8 cellular contexts compared by ENCODE assay signal in the genomic region with DNA sequence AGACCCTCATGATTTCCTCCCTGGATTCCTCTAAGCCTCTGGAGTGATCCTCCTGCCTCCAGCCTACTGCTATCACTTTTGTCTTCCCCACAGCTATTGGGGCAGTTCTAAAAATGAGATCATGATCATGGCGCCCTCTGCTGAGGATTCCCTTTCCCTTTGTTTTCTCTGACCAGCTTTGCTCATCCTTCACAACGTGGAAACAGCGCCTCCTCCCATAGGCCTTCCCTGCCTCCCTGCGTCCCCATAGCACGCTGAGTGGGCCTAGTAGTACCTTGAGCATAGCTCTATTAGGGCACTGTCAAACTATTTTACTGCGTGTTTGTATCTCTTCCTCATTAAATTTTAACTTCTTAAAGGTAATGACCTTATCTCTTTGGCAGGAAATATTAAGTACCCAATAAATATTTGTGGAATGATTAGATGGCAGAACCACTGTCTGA.
DNase-seq lines count a peak whose midpoint lies in the region; ATAC-seq and TF ChIP-seq lines count a peak whose summit lies in the region.

No MANE protein-coding gene starts in this region.

- TF ChIP-seq CTCF in AG10803 (conservative IDR thresholded peaks at IDR 0.05; ENCODE audit: low read length), result peak; percentile 82

- no peak overlapping the region for H3K4me3 ChIP-seq in AG10803 (ENCODE audit: low read length)

- ATAC-seq in GM18867 (IDR thresholded peaks at IDR 0.05; ENCODE audit: unreplicated experiment) (peak; percentile 49), GM18520 (IDR thresholded peaks at IDR 0.05; ENCODE audit: unreplicated experiment) (no peak)

- DNase-seq in AG10803 (ENCODE audit: low read depth), result peak; percentile 68
- peak; percentile 56 for DNase-seq in HPDE6-E6E7 (ENCODE audit: extremely low spot score)
- DNase-seq in NCI-H748 (lab: John Stamatoyannopoulos, UW; ENCODE audit: unreplicated experiment), result peak; percentile 85
- DNase-seq in amygdala (lab: John Stamatoyannopoulos, UW), result peak in 52 of 56 donors; percentile 2 to 90 (median 54)
- peak; percentile 81 for DNase-seq in iPS-NIHi7 (ENCODE audit: extremely low spot score)
- DNase-seq in stimulated activated CD4-positive, alpha-beta T cell treated with anti-CD3 and anti-CD28 coated beads, Interleukin-4, amount 100 ng/mL, for 24 hours, result peak; percentile 3

Comparison
In these comparisons a context has a peak if more than half of its experiments do, and no peak if none do; other contexts are left out.
1. DNase-seq: peak in every context shown above with its lines; median percentile 85 in NCI-H748; 81 in iPS-NIHi7; 68 in AG10803; 56 in HPDE6-E6E7; 54 in amygdala; 3 in stimulated activated CD4-positive, alpha-beta T cell treated with anti-CD3 and anti-CD28 coated beads, Interleukin-4, amount 100 ng/mL, for 24 hours.